ENCODE assay signal across 25 cellular contexts in genomic region chr9:21546949-21547348, GRCh38.
"Had no signal": no experiment of that assay in that cellular context is flagged by ENCODE, and none has a peak within 500 bp of the region (broad histone marks: within the 10 kb centered on the region; RNA-seq: fewer than 3 reads in every experiment).

No MANE protein-coding gene starts in this region.

- H3K27me3 ChIP-seq: adrenal gland, ascending aorta, colonic mucosa, heart left ventricle, uterus had no signal

- H3K27me3 Mint-ChIP-seq: activated CD4-positive, alpha-beta T cell treated with anti-CD3 and anti-CD28 coated beads, Interleukin-2, amount 10 ng/mL, durations not matched to agents 7 days and 5 days; activated CD8-positive, alpha-beta T cell treated with anti-CD3 and anti-CD28 coated beads for 36 hours; activated naive CD8-positive, alpha-beta T cell had no signal

- H3K4me3 Mint-ChIP-seq: activated CD4-positive, alpha-beta T cell treated with anti-CD3 and anti-CD28 coated beads, Interleukin-2, amount 10 ng/mL, durations not matched to agents 7 days and 5 days; activated CD8-positive, alpha-beta T cell treated with anti-CD3 and anti-CD28 coated beads for 36 hours; activated naive CD8-positive, alpha-beta T cell; central memory CD8-positive, alpha-beta T cell; effector memory CD8-positive, alpha-beta T cell; nephron progenitor cell; stimulated activated naive B cell treated with anti-CD40 and anti-IgM and Interleukin-4, amounts not matched to agents 10 μg/mL and 1 μg/mL and 100 μg/mL, for 72 hours had no signal

- H3K9me3 Mint-ChIP-seq: effector memory CD8-positive, alpha-beta T cell; nephron progenitor cell had no signal

- H3K4me1 ChIP-seq: adrenal gland, colonic mucosa, uterus had no signal

- H3K4me3 ChIP-seq: adrenal gland, ascending aorta, colonic mucosa, dorsolateral prefrontal cortex, esophagus squamous epithelium, heart left ventricle, mucosa of descending colon, transverse colon, uterus had no signal

- H3K4me1 Mint-ChIP-seq: central memory CD8-positive, alpha-beta T cell; stimulated activated naive B cell treated with anti-CD40 and anti-IgM and Interleukin-4, amounts not matched to agents 10 μg/mL and 1 μg/mL and 100 μg/mL, for 72 hours had no signal

- H3K36me3 ChIP-seq: adrenal gland, ascending aorta, colonic mucosa, esophagus squamous epithelium, heart left ventricle, transverse colon, uterus had no signal

- H3K27ac Mint-ChIP-seq: activated CD4-positive, alpha-beta T cell treated with anti-CD3 and anti-CD28 coated beads, Interleukin-2, amount 10 ng/mL, durations not matched to agents 7 days and 5 days; activated CD8-positive, alpha-beta T cell treated with anti-CD3 and anti-CD28 coated beads for 36 hours; activated naive CD8-positive, alpha-beta T cell; effector memory CD8-positive, alpha-beta T cell; nephron progenitor cell; stimulated activated naive B cell treated with anti-CD40 and anti-IgM and Interleukin-4, amounts not matched to agents 10 μg/mL and 1 μg/mL and 100 μg/mL, for 72 hours had no signal

- DNase-seq: activated CD4-positive, alpha-beta T cell treated with anti-CD3 and anti-CD28 coated beads, Interleukin-2, amount 10 ng/mL, durations not matched to agents 7 days and 5 days; activated CD4-positive, CD25-positive, alpha-beta regulatory T cell treated with anti-CD3 and anti-CD28 coated beads, Interleukin-2, amount 50 U/mL, for 72 hours; activated CD8-positive, alpha-beta T cell treated with anti-CD3 and anti-CD28 coated beads for 36 hours; activated gamma-delta T cell treated with Interleukin-2 at 50 U/mL for 16 hours; adrenal gland; colonic mucosa; dorsolateral prefrontal cortex; effector memory CD8-positive, alpha-beta T cell; esophagus squamous epithelium; heart left ventricle; left colon; mesenchymal stem cell; mucosa of descending colon; nephron progenitor cell; stimulated activated CD4-positive, alpha-beta T cell treated with anti-CD3 and anti-CD28 coated beads, Interleukin-2, amount 100 ng/mL, for 48 hours; stimulated activated CD8-positive, alpha-beta memory T cell treated with anti-CD3 and anti-CD28 coated beads, Interleukin-4, amount 100 ng/mL, for 48 hours; stimulated activated naive B cell treated with anti-CD40 and anti-IgM and Interleukin-4, amounts not matched to agents 10 μg/mL and 1 μg/mL and 100 μg/mL, for 72 hours; transverse colon; uterus had no signal

- ATAC-seq: activated CD8-positive, alpha-beta T cell treated with anti-CD3 and anti-CD28 coated beads for 36 hours; effector memory CD8-positive, alpha-beta T cell; heart left ventricle; left colon; mucosa of descending colon; sciatic nerve; stimulated activated naive B cell treated with anti-CD40 and anti-IgM and Interleukin-4, amounts not matched to agents 10 μg/mL and 1 μg/mL and 100 μg/mL, for 72 hours had no signal

- FAIRE-seq: islet of Langerhans had no signal

- H3K27ac ChIP-seq: adrenal gland, ascending aorta, colonic mucosa, dorsolateral prefrontal cortex, heart left ventricle, transverse colon, uterus, VCaP had no signal

- H3K9me3 ChIP-seq: adrenal gland, ascending aorta, colonic mucosa, esophagus squamous epithelium, mucosa of descending colon, transverse colon, uterus had no signal

- H3K36me3 Mint-ChIP-seq: stimulated activated naive B cell treated with anti-CD40 and anti-IgM and Interleukin-4, amounts not matched to agents 10 μg/mL and 1 μg/mL and 100 μg/mL, for 72 hours had no signal
